ENCODE assay signal across 16 cellular contexts in the genomic region with DNA sequence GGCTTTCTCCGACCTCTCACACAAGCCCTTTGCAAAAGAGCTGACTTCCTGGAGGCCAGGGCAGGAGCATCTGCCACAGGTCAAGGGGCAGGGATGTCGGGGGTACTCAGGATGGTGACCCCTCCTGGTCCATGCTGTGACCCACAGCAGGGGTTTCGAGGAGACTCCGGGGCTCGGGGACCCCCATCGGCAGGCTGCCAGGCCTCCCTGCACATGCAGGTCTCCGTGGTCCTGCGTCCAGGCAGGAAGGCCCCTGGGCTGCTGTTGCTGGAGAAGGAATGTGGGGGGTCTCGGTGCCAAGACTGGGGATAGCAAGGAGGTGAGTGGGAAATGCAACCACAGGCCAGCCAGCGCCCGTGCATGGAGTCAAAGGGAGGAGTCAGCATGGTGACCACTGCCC. TPM values are rescaled to one million over a fixed set of nuclear protein-coding genes. Genes with fewer than 3 reads are reported as not detected.
A peak's percentile ranks its signal among the peaks of the same experiment; 100 is the strongest.
DNase-seq lines count a peak whose midpoint lies in the region; ATAC-seq, FAIRE-seq and TF ChIP-seq lines count a peak whose summit lies in the region.
"Had no signal": no experiment of that assay in that cellular context is flagged by ENCODE, and none has a peak within 500 bp of the region (broad histone marks: within the 10 kb centered on the region; RNA-seq: fewer than 3 reads in every experiment).

No MANE protein-coding gene starts in this region.

- DNase-seq in activated naive CD8-positive, alpha-beta T cell treated with anti-CD3 and anti-CD28 coated beads, Interleukin-2, amount 10 ng/mL, durations not matched to agents 7 days and 5 days: no peak
- no peak for DNase-seq in activated naive CD8-positive, alpha-beta T cell treated with anti-CD3 and anti-CD28 coated beads for 36 hours
- DNase-seq in GM06990 (ENCODE audit: extremely low read depth, insufficient read length) (no peak), H1 (ENCODE audit: low read depth in 1 of 2, low spot score in 2 of 2) (no peak), gastrocnemius medialis (no peak), hypothalamus (lab: John Stamatoyannopoulos, UW) (no peak), GM03348 (ENCODE audit: low spot score) (no peak)
- DNase-seq in activated T-cell treated with anti-CD3 and anti-CD28 coated beads, Interleukin-2, amount 50 U/mL, for 1 hour: no peak
- DNase-seq: CD4-positive, CD25-positive, alpha-beta regulatory T cell; DMS53; GF-D8; H9 had no signal

- intact Hi-C loops in gastrocnemius medialis (cut with DNase I; ENCODE audit: low total_unique reads): no loop called here

- no peak overlapping the region for H3K14ac ChIP-seq in H1 (ENCODE audit: insufficient read length)

- no peak overlapping the region for H3K4me3 Mint-ChIP-seq in activated naive CD8-positive, alpha-beta T cell treated with anti-CD3 and anti-CD28 coated beads, Interleukin-2, amount 10 ng/mL, durations not matched to agents 7 days and 5 days
- no peak overlapping the region for H3K4me3 Mint-ChIP-seq in activated naive CD8-positive, alpha-beta T cell treated with anti-CD3 and anti-CD28 coated beads for 36 hours
- H3K4me3 Mint-ChIP-seq: GM23338, H9 had no signal

- no peak for TF ChIP-seq EP300 in H1 (IDR thresholded peaks at IDR 0.05; ENCODE audit: borderline replicate concordance in 1 of 2, low read depth in 2 of 2, low read length in 2 of 2)

- H3K56ac ChIP-seq in H1 (replicated peaks; ENCODE audit: insufficient read length, low read depth, low read length): no peak overlapping the region

- H3K79me2 ChIP-seq in H1 (ENCODE audit: control insufficient read depth in 1 of 2, insufficient read depth in 2 of 2, low read length in 2 of 2): no peaks in the 10 kb centered on the region

- no peak overlapping the region for H4K91ac ChIP-seq in H1 (replicated peaks; ENCODE audit: insufficient read length, low read length)

- H2AK5ac ChIP-seq in H1 (ENCODE audit: low read depth, low read length): no peak overlapping the region

- POLR2A ChIA-PET in activated naive CD8-positive, alpha-beta T cell treated with anti-CD3 and anti-CD28 coated beads, Interleukin-2, amount 10 ng/mL, durations not matched to agents 7 days and 5 days (lab: Charles Lee): no interaction called here
- POLR2A ChIA-PET in H1 (lab: Charles Lee; ENCODE audit: partially characterized antibody): interaction anchor here (1.0 to 2.7 kb wide), 3 partner anchors 27 to 91 kb away, joined by 3 to 8 read pairs (median 3); a partner anchor contains a TSS

- no peak overlapping the region; the same call in 1 of the 2 replicates for H2BK15ac ChIP-seq in H1 (ENCODE audit: low read length)

- no peaks in the 10 kb centered on the region for H3K9me3 ChIP-seq in H1 (ENCODE audit: insufficient read depth in 2 of 2, low read depth in 1 of 2, low read length in 1 of 2)
- no peaks in the 10 kb centered on the region for H3K9me3 ChIP-seq in gastrocnemius medialis

- H3K4ac ChIP-seq in H1 (replicated peaks; ENCODE audit: insufficient read length, low read depth, low read length): no peak overlapping the region

- no peak overlapping the region for H2BK120ac ChIP-seq in H1 (replicated peaks; ENCODE audit: low read depth, low read length)

- H3K79me1 ChIP-seq in H1 (ENCODE audit: low read depth, low read length): peaks cover 5% of the 10 kb centered on the region

- H4K5ac ChIP-seq in H1 (ENCODE audit: insufficient read length, low read depth, low read length): no peak overlapping the region

- no peaks in the 10 kb centered on the region for H3K36me3 Mint-ChIP-seq in activated naive CD8-positive, alpha-beta T cell treated with anti-CD3 and anti-CD28 coated beads, Interleukin-2, amount 10 ng/mL, durations not matched to agents 7 days and 5 days
- no peaks in the 10 kb centered on the region for H3K36me3 Mint-ChIP-seq in activated naive CD8-positive, alpha-beta T cell treated with anti-CD3 and anti-CD28 coated beads for 36 hours
- H3K36me3 Mint-ChIP-seq: CD4-positive, CD25-positive, alpha-beta regulatory T cell had no signal

- no peak overlapping the region for H2AFZ ChIP-seq in H1 (ENCODE audit: low read length)
- H2AFZ ChIP-seq: GM23338 had no signal

- H3K4me2 ChIP-seq in H1 (ENCODE audit: insufficient read depth in 1 of 2, low read depth in 2 of 2, low read length in 2 of 2): no peak overlapping the region
- H3K4me2 ChIP-seq: GM23338 had no signal

- peaks cover 0 to 3% of the 10 kb centered on the region in 2 experiments for H4K20me1 ChIP-seq in H1 (replicated peaks in 1 of 2; ENCODE audit: control insufficient read depth in 1 of 2, insufficient read depth in 2 of 2, low read length in 2 of 2)

- CTCF ChIA-PET in H1 (lab: Charles Lee; ENCODE audit: partially characterized antibody): interaction anchor here (0.7 to 6.0 kb wide), 9 partner anchors 7 to 215 kb away, joined by 3 to 42 read pairs (median 8); no protein-coding TSS in a partner anchor

- peak overlapping the region; percentile 33 for H3K27ac Mint-ChIP-seq in activated naive CD8-positive, alpha-beta T cell treated with anti-CD3 and anti-CD28 coated beads, Interleukin-2, amount 10 ng/mL, durations not matched to agents 7 days and 5 days
- no peak overlapping the region for H3K27ac Mint-ChIP-seq in activated naive CD8-positive, alpha-beta T cell treated with anti-CD3 and anti-CD28 coated beads for 36 hours
- H3K27ac Mint-ChIP-seq: CD4-positive, CD25-positive, alpha-beta regulatory T cell; GM23338 had no signal

- no peak overlapping the region for H2BK5ac ChIP-seq in H1 (ENCODE audit: low read depth, low read length)

- TF ChIP-seq RAD21 in H1 (IDR thresholded peaks at IDR 0.05 in 1 of 2, conservative IDR thresholded peaks at IDR 0.05 in 1 of 2; ENCODE audit: low read depth in 2 of 2, low read length in 2 of 2): no peak

- H3K4me1 Mint-ChIP-seq in activated naive CD8-positive, alpha-beta T cell treated with anti-CD3 and anti-CD28 coated beads, Interleukin-2, amount 10 ng/mL, durations not matched to agents 7 days and 5 days: peaks cover 2% of the 10 kb centered on the region
- H3K4me1 Mint-ChIP-seq in activated naive CD8-positive, alpha-beta T cell treated with anti-CD3 and anti-CD28 coated beads for 36 hours: peaks cover 3% of the 10 kb centered on the region

- H3K27me3 ChIP-seq in GM06990 (replicated peaks; ENCODE audit: control insufficient read depth, insufficient read depth, low read length) (no peaks in the 10 kb centered on the region), H1 (replicated peaks in 1 of 4; ENCODE audit: control insufficient read depth in 3 of 4, extremely low read depth in 1 of 4, insufficient read depth in 3 of 4, low read length in 3 of 4) (no peaks in the 10 kb centered on the region), gastrocnemius medialis (no peaks in the 10 kb centered on the region)

- no peak for FAIRE-seq in H1 (lab: Jason Lieb, UNC)
- FAIRE-seq: GM12878, GM18507 had no signal

- no peaks in the 10 kb centered on the region for H3K27me3 Mint-ChIP-seq in activated naive CD8-positive, alpha-beta T cell treated with anti-CD3 and anti-CD28 coated beads, Interleukin-2, amount 10 ng/mL, durations not matched to agents 7 days and 5 days
- H3K27me3 Mint-ChIP-seq in activated naive CD8-positive, alpha-beta T cell treated with anti-CD3 and anti-CD28 coated beads for 36 hours: no peaks in the 10 kb centered on the region
- H3K27me3 Mint-ChIP-seq: CD4-positive, CD25-positive, alpha-beta regulatory T cell had no signal

- H3K4me1 ChIP-seq in H1 (replicated peaks in 1 of 4; ENCODE audit: control insufficient read depth in 3 of 4, insufficient read depth in 4 of 4, low read length in 3 of 4) (peaks cover 3 to 18% (median 13%) of the 10 kb centered on the region in 4 experiments), gastrocnemius medialis (peaks cover 50 to 63% of the 10 kb centered on the region in 2 donors)

- peak overlapping the region; percentile 19; the same call in 1 of the 2 replicates for H2BK12ac ChIP-seq in H1 (ENCODE audit: low read depth, low read length)

- H4K8ac ChIP-seq in H1 (ENCODE audit: extremely low read depth, insufficient read depth, low read length): 0 out of 2 replicates have a peak overlapping the region, but pooled peaks have one; percentile 6

- in situ Hi-C loops in gastrocnemius medialis (cut with MboI; ENCODE audit: low sequenced_read_pairs in 4 of 4): loop anchor here in 1 of 4 donors (25.0 kb wide), 1 partner anchor 104 kb away; a partner anchor contains a TSS

- H3K4me3 ChIP-seq in GM06990 (replicated peaks; ENCODE audit: low read depth, low read length): no peak overlapping the region
- H3K4me3 ChIP-seq in H1 (ENCODE audit: extremely low read depth in 1 of 4, insufficient read depth in 2 of 4, low read depth in 3 of 4, low read length in 4 of 4): no peak overlapping the region
- H3K4me3 ChIP-seq in gastrocnemius medialis: no peak overlapping the region
- H3K4me3 ChIP-seq: GM12878, GM23338 had no signal

- H3K9me3 Mint-ChIP-seq in activated naive CD8-positive, alpha-beta T cell treated with anti-CD3 and anti-CD28 coated beads, Interleukin-2, amount 10 ng/mL, durations not matched to agents 7 days and 5 days: no peaks in the 10 kb centered on the region
- H3K9me3 Mint-ChIP-seq in activated naive CD8-positive, alpha-beta T cell treated with anti-CD3 and anti-CD28 coated beads for 36 hours: no peaks in the 10 kb centered on the region
- H3K9me3 Mint-ChIP-seq: GM23338, H9 had no signal

- H3K27ac ChIP-seq in H1 (ENCODE audit: low read depth, low read length) (no peak overlapping the region), gastrocnemius medialis (peak overlapping the region; percentile 89 to 95 (median 92))
- H3K27ac ChIP-seq: 22Rv1 had no signal

- no peak overlapping the region for H3K23ac ChIP-seq in H1 (ENCODE audit: insufficient read length)

- no peak overlapping the region for H2BK20ac ChIP-seq in H1 (ENCODE audit: low read length)

- H3K36me3 ChIP-seq in GM06990 (ENCODE audit: control insufficient read depth, insufficient read depth, low read length) (no peaks in the 10 kb centered on the region), H1 (ENCODE audit: control insufficient read depth in 2 of 4, insufficient read depth in 4 of 4, low read length in 3 of 4) (no peaks in the 10 kb centered on the region), gastrocnemius medialis (no peaks in the 10 kb centered on the region)

- H3K9ac ChIP-seq in H1 (replicated peaks in 1 of 4; ENCODE audit: extremely low read depth in 1 of 4, low read depth in 3 of 4, low read length in 3 of 4): no peak overlapping the region

- H3K23me2 ChIP-seq in H1 (ENCODE audit: low read depth, low read length): no peaks in the 10 kb centered on the region; the same call in 1 of the 2 replicates

- H3K18ac ChIP-seq in H1 (ENCODE audit: extremely low read depth, low read length): no peak overlapping the region

- 90% methylated on average over 11 of the region's 11 CpGs; no CpG with 5 or more reads in 1 of the 2 experiments for WGBS in H1 (ENCODE audit: extremely low coverage in 1 of 2, insufficient coverage in 1 of 2, insufficient read length in 1 of 2, insufficient replicate concordance in 2 of 2, low coverage in 1 of 2, low lambda C conversion rate in 2 of 2, missing lambda C conversion rate in 1 of 2), 2 experiments

- TF ChIP-seq CTCF in GM06990 (IDR thresholded peaks at IDR 0.05; ENCODE audit: insufficient read depth, low read length, poor library complexity, severe bottlenecking) (peak; percentile 1), H1 (IDR thresholded peaks at IDR 0.05; ENCODE audit: control extremely low read depth in 1 of 3, insufficient read depth in 1 of 3, low read depth in 1 of 3, low read length in 3 of 3) (no peak), gastrocnemius medialis (IDR thresholded peaks at IDR 0.05 in 4 of 5, conservative IDR thresholded peaks at IDR 0.05 in 1 of 5) (no peak)

- ATAC-seq in activated naive CD8-positive, alpha-beta T cell treated with anti-CD3 and anti-CD28 coated beads, Interleukin-2, amount 10 ng/mL, durations not matched to agents 7 days and 5 days (ENCODE audit: low read depth): no peak
- no peak for ATAC-seq in gastrocnemius medialis
- ATAC-seq: GM12878 had no signal

- TF ChIP-seq POLR2A in H1 (IDR thresholded peaks at IDR 0.05; ENCODE audit: control extremely low read depth in 1 of 2, low read depth in 2 of 2, low read length in 2 of 2) (no peak), gastrocnemius medialis (IDR thresholded peaks at IDR 0.05) (no peak)

RNA-seq across cellular contexts. Expression of a gene that starts 11.6 kb away (rescaled TPM):
- total RNA-seq in activated naive CD8-positive, alpha-beta T cell treated with anti-CD3 and anti-CD28 coated beads, Interleukin-2, amount 10 ng/mL, durations not matched to agents 7 days and 5 days: 1 to 10 TPM; 5.4 to 5.7 TPM
- 1 to 10 TPM in 1 of 2 experiments, under 1 TPM in 1; 0.90 to 1.1 TPM for total RNA-seq in activated naive CD8-positive, alpha-beta T cell treated with anti-CD3 and anti-CD28 coated beads for 36 hours
- 7.5 and 8.4 TPM in 2 replicates for total RNA-seq in H1 (2021; fragmentation: NEBNext Ultra II Directional; extraction: Animal tissue kit (Norgen Biotek cat#: 25700))
- 5.4 and 8.8 TPM in 2 replicates for polyA plus RNA-seq in H1 (2011; rRNA removed)
- polyA plus RNA-seq in H1 (2011; cell fraction: cytosol; rRNA removed): 6.3 TPM
- polyA plus RNA-seq in H1 (2011; cell fraction: nucleus; rRNA removed): 7.7 TPM
- 5.8 to 7.2 TPM (median 5.9 TPM) in 4 replicates for polyA plus RNA-seq in H1 (2012, experiment 1 of 2)
- 5.1 TPM for polyA plus RNA-seq in H1 (2012, experiment 2 of 2)
- 4.8 TPM for polyA plus RNA-seq in H1 (2013, experiment 1 of 2)
- 4.8 TPM for polyA plus RNA-seq in H1 (2013, experiment 2 of 2)
- 4.7 and 6.3 TPM in 2 replicates for polyA minus RNA-seq in H1 (2011; rRNA and poly(A)+ RNA removed)
- polyA minus RNA-seq in H1 (2011; cell fraction: cytosol; rRNA and poly(A)+ RNA removed): 5.9 TPM
- 5.7 TPM for polyA minus RNA-seq in H1 (2011; cell fraction: nucleus; rRNA and poly(A)+ RNA removed)
- 10 to 100 TPM; 10.1 to 21.2 (median 15.5) TPM for total RNA-seq in gastrocnemius medialis

RNA-seq across cellular contexts. Expression of a gene that starts 27.6 kb away (rescaled TPM):
- 10 to 100 TPM; 21.4 to 23.7 TPM for total RNA-seq in activated naive CD8-positive, alpha-beta T cell treated with anti-CD3 and anti-CD28 coated beads, Interleukin-2, amount 10 ng/mL, durations not matched to agents 7 days and 5 days
- 10 to 100 TPM; 28.3 to 29.8 TPM for total RNA-seq in activated naive CD8-positive, alpha-beta T cell treated with anti-CD3 and anti-CD28 coated beads for 36 hours
- 33.3 and 34.2 TPM in 2 replicates for total RNA-seq in H1 (2021; fragmentation: NEBNext Ultra II Directional; extraction: Animal tissue kit (Norgen Biotek cat#: 25700))
- 90.4 and 133 TPM in 2 replicates for polyA plus RNA-seq in H1 (2011; rRNA removed)
- polyA plus RNA-seq in H1 (2011; cell fraction: cytosol; rRNA removed): 66.8 TPM
- polyA plus RNA-seq in H1 (2011; cell fraction: nucleus; rRNA removed): 70.3 TPM
- 23.0 to 40.0 TPM (median 34.0 TPM) in 4 replicates for polyA plus RNA-seq in H1 (2012, experiment 1 of 2)
- polyA plus RNA-seq in H1 (2012, experiment 2 of 2): 35.1 TPM
- 29.5 TPM for polyA plus RNA-seq in H1 (2013, experiment 1 of 2)
- polyA plus RNA-seq in H1 (2013, experiment 2 of 2): 29.8 TPM
- polyA minus RNA-seq in H1 (2011; rRNA and poly(A)+ RNA removed): 35.5 and 44.9 TPM in 2 replicates
- 27.9 TPM for polyA minus RNA-seq in H1 (2011; cell fraction: cytosol; rRNA and poly(A)+ RNA removed)
- 38.5 TPM for polyA minus RNA-seq in H1 (2011; cell fraction: nucleus; rRNA and poly(A)+ RNA removed)
- total RNA-seq in gastrocnemius medialis: 100 to 1,000 TPM in 2 of 4 donors, 10 to 100 TPM in 2; 70.6 to 131 (median 90.9) TPM

RNA-seq across cellular contexts. Expression of a gene that starts 42.9 kb away (rescaled TPM):
- 10 to 100 TPM; 53.6 to 56.8 TPM for total RNA-seq in activated naive CD8-positive, alpha-beta T cell treated with anti-CD3 and anti-CD28 coated beads, Interleukin-2, amount 10 ng/mL, durations not matched to agents 7 days and 5 days
- 100 to 1,000 TPM; 136 to 139 TPM for total RNA-seq in activated naive CD8-positive, alpha-beta T cell treated with anti-CD3 and anti-CD28 coated beads for 36 hours
- total RNA-seq in H1 (2021; fragmentation: NEBNext Ultra II Directional; extraction: Animal tissue kit (Norgen Biotek cat#: 25700)): 32.4 and 33.5 TPM in 2 replicates
- polyA plus RNA-seq in H1 (2011; rRNA removed): 16.9 and 24.3 TPM in 2 replicates
- 15.7 TPM for polyA plus RNA-seq in H1 (2011; cell fraction: cytosol; rRNA removed)
- polyA plus RNA-seq in H1 (2011; cell fraction: nucleus; rRNA removed): 17.8 TPM
- polyA plus RNA-seq in H1 (2012, experiment 1 of 2): 17.6 to 31.6 TPM (median 28.7 TPM) in 4 replicates
- polyA plus RNA-seq in H1 (2012, experiment 2 of 2): 29.4 TPM
- polyA plus RNA-seq in H1 (2013, experiment 1 of 2): 19.3 TPM
- polyA plus RNA-seq in H1 (2013, experiment 2 of 2): 20.9 TPM
- polyA minus RNA-seq in H1 (2011; rRNA and poly(A)+ RNA removed): 8.4 and 10.1 TPM in 2 replicates
- polyA minus RNA-seq in H1 (2011; cell fraction: cytosol; rRNA and poly(A)+ RNA removed): 8.6 TPM
- 13.8 TPM for polyA minus RNA-seq in H1 (2011; cell fraction: nucleus; rRNA and poly(A)+ RNA removed)
- total RNA-seq in gastrocnemius medialis: 100 to 1,000 TPM in 1 of 4 donors, 10 to 100 TPM in 3; 15.7 to 170 (median 63.8) TPM
